Comparison of ENCODE assay signal across 11 cellular contexts in the genomic region with DNA sequence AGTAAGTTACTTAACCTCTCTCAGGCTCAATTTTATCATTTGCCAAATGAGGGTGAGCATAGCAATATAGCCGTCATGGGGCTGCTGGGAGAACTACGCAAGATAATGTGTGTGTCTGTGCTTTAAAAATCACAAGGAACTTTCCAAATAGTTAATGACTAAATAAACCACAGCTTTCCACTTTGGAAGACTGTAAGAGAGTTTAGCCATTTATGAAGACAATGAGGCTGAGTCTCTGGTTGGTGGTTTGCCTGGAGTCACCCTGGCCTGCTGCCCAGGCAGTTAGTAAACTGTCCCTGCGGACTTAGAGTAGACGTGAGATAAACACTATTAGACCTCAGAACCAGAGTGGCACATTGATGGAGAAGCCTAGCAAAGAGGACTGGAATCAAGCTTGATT.
DNase-seq lines count a peak whose midpoint lies in the region; ATAC-seq and TF ChIP-seq lines count a peak whose summit lies in the region.
"Had no signal": no experiment of that assay in that cellular context is flagged by ENCODE, and none has a peak within 500 bp of the region (broad histone marks: within the 10 kb centered on the region; RNA-seq: fewer than 3 reads in every experiment).

No MANE protein-coding gene starts in this region.

- in situ Hi-C loops in IMR-90 (cut with MboI; ENCODE audit: low sequenced_read_pairs), result no loop called here

- CTCF ChIA-PET in IMR-90 (lab: Yijun Ruan, JAX) (no interaction called here), MCF 10A (lab: Yijun Ruan, JAX) (interaction anchor here (0.6 to 0.7 kb wide), 3 partner anchors 60 to 383 kb away, joined by 3 to 4 read pairs (median 4); no protein-coding TSS in a partner anchor)

- BruUV-seq in IMR-90 (replicated peaks; lab: Mats Ljungman, UMichigan) (no TSS peak), MCF 10A (replicated peaks; lab: Mats Ljungman, UMichigan) (no TSS peak)

- TF ChIP-seq RAD21 in IMR-90 (IDR thresholded peaks at IDR 0.05; ENCODE audit: low read length), result no peak

- no peak for TF ChIP-seq POLR2A in IMR-90 (IDR thresholded peaks at IDR 0.05; ENCODE audit: low read depth, low read length)
- TF ChIP-seq POLR2A in tibial nerve (IDR thresholded peaks at IDR 0.05), result no peak
- TF ChIP-seq POLR2A in GM18505 (IDR thresholded peaks at IDR 0.05; ENCODE audit: borderline replicate concordance, extremely low read depth, insufficient read depth, insufficient read length), result no peak

- no peaks in the 10 kb centered on the region for H4K20me1 ChIP-seq in IMR-90 (ENCODE audit: insufficient read depth, low read length)
- no peaks in the 10 kb centered on the region for H4K20me1 ChIP-seq in hepatocyte (ENCODE audit: insufficient read depth, poor library complexity, severe bottlenecking)

- H3K36me3 ChIP-seq in IMR-90 (ENCODE audit: control insufficient read depth, insufficient read depth, low read length) (no peaks in the 10 kb centered on the region), hepatocyte (replicated peaks; ENCODE audit: insufficient read depth, low read depth) (no peaks in the 10 kb centered on the region), tibial nerve (no peaks in the 10 kb centered on the region)

- no peak overlapping the region for H3K4me2 ChIP-seq in IMR-90 (ENCODE audit: low read depth, low read length)
- no peak overlapping the region for H3K4me2 ChIP-seq in hepatocyte

- no peaks in the 10 kb centered on the region for H3K27me3 Mint-ChIP-seq in MCF 10A (ENCODE audit: insufficient read depth, unreplicated experiment)

- H3K9me3 ChIP-seq in IMR-90 (ENCODE audit: control insufficient read depth, insufficient read depth, low read length) (no peaks in the 10 kb centered on the region), hepatocyte (ENCODE audit: low read depth) (no peaks in the 10 kb centered on the region), tibial nerve (no peaks in the 10 kb centered on the region)

- H4K91ac ChIP-seq in IMR-90 (ENCODE audit: insufficient read depth, low read depth, low read length), result no peak overlapping the region

- no peak overlapping the region for H2BK120ac ChIP-seq in IMR-90 (ENCODE audit: low read depth, low read length)

- no peak overlapping the region for H3K14ac ChIP-seq in IMR-90 (replicated peaks; ENCODE audit: low read depth, low read length)

- H3K9me1 ChIP-seq in IMR-90 (ENCODE audit: insufficient read depth, low read length), result no peaks in the 10 kb centered on the region

- H3K27ac Mint-ChIP-seq in MCF 10A (ENCODE audit: low read depth, unreplicated experiment), result no peak overlapping the region
- H3K27ac Mint-ChIP-seq: H9, progenitor cell of endocrine pancreas had no signal

- H4K8ac ChIP-seq in IMR-90 (ENCODE audit: low read depth in 2 of 2, low read length in 2 of 2), result no peak overlapping the region

- no peak overlapping the region for H3K18ac ChIP-seq in IMR-90 (ENCODE audit: low read depth, low read length)

- H3K4me1 ChIP-seq in IMR-90 (ENCODE audit: control insufficient read depth, insufficient read depth, low read length) (no peaks in the 10 kb centered on the region), hepatocyte (ENCODE audit: insufficient read depth) (peaks cover 12% of the 10 kb centered on the region), tibial nerve (peaks cover 0 to 21% (median 0%) of the 10 kb centered on the region in 4 donors)

- ATAC-seq in IMR-90 (ENCODE audit: low read depth), result no peak
- no peak for ATAC-seq in GM18505 (IDR thresholded peaks at IDR 0.05; ENCODE audit: unreplicated experiment)
- ATAC-seq: left colon had no signal

- no peak overlapping the region for H3K23ac ChIP-seq in IMR-90 (ENCODE audit: low read depth, low read length)

- H2AK9ac ChIP-seq in IMR-90 (replicated peaks; ENCODE audit: low read depth, low read length, poor library complexity), result no peak overlapping the region

- H4K5ac ChIP-seq in IMR-90 (ENCODE audit: low read depth, low read length), result no peak overlapping the region

- no peaks in the 10 kb centered on the region for H3K9me2 ChIP-seq in hepatocyte (replicated peaks; ENCODE audit: insufficient read depth)

- no peak for DNase-seq in IMR-90
- DNase-seq in MCF 10A (ENCODE audit: unreplicated experiment), result peak; percentile 77
- peak; percentile 17 for DNase-seq in hepatocyte (ENCODE audit: low spot score)
- DNase-seq in tibial nerve (ENCODE audit: low spot score in 2 of 2), result peak; percentile 26 to 43
- DNase-seq in UCSD-AML1 (lab: John Stamatoyannopoulos, UW; ENCODE audit: unreplicated experiment), result no peak
- DNase-seq in stimulated activated CD4-positive, alpha-beta T cell treated with anti-CD3 and anti-CD28 coated beads, Interleukin-12 subunit alpha, Interleukin-12 subunit beta, amount 100 ng/mL, for 4 hours, result no peak
- DNase-seq: H9, left colon, NCI-H1930 had no signal

- no peaks in the 10 kb centered on the region for H3K9me3 Mint-ChIP-seq in MCF 10A (ENCODE audit: unreplicated experiment)

- no peak overlapping the region for H3K4ac ChIP-seq in IMR-90 (ENCODE audit: low read depth, low read length)

- H3K4me1 Mint-ChIP-seq in MCF 10A (ENCODE audit: insufficient read depth, unreplicated experiment), result peaks cover 20% of the 10 kb centered on the region

- H2AK5ac ChIP-seq in IMR-90 (ENCODE audit: low read depth, low read length), result no peak overlapping the region

- H3K36me3 Mint-ChIP-seq in MCF 10A (ENCODE audit: insufficient read depth, unreplicated experiment), result peaks cover 6% of the 10 kb centered on the region

- H3K27ac ChIP-seq in IMR-90 (ENCODE audit: insufficient read depth, low read length) (no peak overlapping the region), hepatocyte (no peak overlapping the region), tibial nerve (peak overlapping the region in 1 of 4 donors; percentile 52)

- POLR2A ChIA-PET in IMR-90 (lab: Charles Lee; ENCODE audit: unreplicated experiment), result no interaction called here
- POLR2A ChIA-PET in MCF 10A (lab: Yijun Ruan, JAX), result interaction anchor here (0.7 to 1.6 kb wide), 2 partner anchors 26 to 58 kb away, joined by 3 read pairs; no protein-coding TSS in a partner anchor

- TF ChIP-seq EP300 in tibial nerve (IDR thresholded peaks at IDR 0.05), result no peak

- H3K27me3 ChIP-seq in IMR-90 (ENCODE audit: control insufficient read depth, insufficient read depth, low read length) (no peaks in the 10 kb centered on the region), hepatocyte (no peaks in the 10 kb centered on the region), tibial nerve (no peaks in the 10 kb centered on the region)

- no peak overlapping the region for H2BK20ac ChIP-seq in IMR-90 (ENCODE audit: low read depth, low read length)

- no peak overlapping the region for H2BK5ac ChIP-seq in IMR-90 (ENCODE audit: low read depth, low read length, poor library complexity, severe bottlenecking)

- intact Hi-C loops in IMR-90 (cut with micrococcal nuclease) (no loop called here), MCF 10A (cut with micrococcal nuclease) (no loop called here)

- dilution Hi-C loops in IMR-90 (cut with HindIII; ENCODE audit: low sequenced_read_pairs, unreplicated experiment), result no loop called here

- H3K4me3 Mint-ChIP-seq in MCF 10A (ENCODE audit: unreplicated experiment), result no peak overlapping the region
- H3K4me3 Mint-ChIP-seq: H9 had no signal

- H3K9ac ChIP-seq in IMR-90 (ENCODE audit: low read depth, low read length), result no peak overlapping the region

- H3K56ac ChIP-seq in IMR-90 (ENCODE audit: extremely low read depth, insufficient read depth, low read length), result no peak overlapping the region

- H2AFZ ChIP-seq in IMR-90 (replicated peaks; ENCODE audit: low read length, poor library complexity) (peak overlapping the region; percentile 14), hepatocyte (no peak overlapping the region)

- no peaks in the 10 kb centered on the region for H3K79me1 ChIP-seq in IMR-90 (ENCODE audit: low read depth in 1 of 2, low read length in 2 of 2)

- H3K79me2 ChIP-seq in hepatocyte, result no peaks in the 10 kb centered on the region

- no peak overlapping the region for H3K4me3 ChIP-seq in IMR-90 (ENCODE audit: insufficient read depth, low read depth, low read length)
- no peak overlapping the region for H3K4me3 ChIP-seq in hepatocyte
- H3K4me3 ChIP-seq in tibial nerve, result no peak overlapping the region

- no CpG with 5 or more reads among the region's 4 CpGs for WGBS in IMR-90 (ENCODE audit: extremely low coverage in 2 of 2, insufficient read length in 1 of 2), 2 experiments
- whole genome bisulfite sequencing in hepatocyte (ENCODE audit: low lambda C conversion rate, missing lambda C conversion rate), result 66% methylated on average over 4 of the region's 4 CpGs
- 33 to 35% methylated on average over 4 of the region's 4 CpGs for WGBS in tibial nerve, 2 donors

- no peak overlapping the region for H2BK15ac ChIP-seq in IMR-90 (ENCODE audit: low read depth, low read length)

- TF ChIP-seq CTCF in IMR-90 (conservative IDR thresholded peaks at IDR 0.05; ENCODE audit: low read depth, low read length) (no peak), MCF 10A (IDR thresholded peaks at IDR 0.05; ENCODE audit: unreplicated experiment) (no peak), hepatocyte (IDR thresholded peaks at IDR 0.05; ENCODE audit: poor library complexity) (no peak), tibial nerve (IDR thresholded peaks at IDR 0.05) (no peak)

TF ChIP-seq in IMR-90, 13 proteins besides CTCF, POLR2A, EP300 and RAD21:
- no peak for TF ChIP-seq CEBPB (IDR thresholded peaks at IDR 0.05; ENCODE audit: low read depth, low read length)
- no peak for TF ChIP-seq RFX5 (IDR thresholded peaks at IDR 0.05; ENCODE audit: low read depth, low read length)
- no peak for TF ChIP-seq SMC3 (IDR thresholded peaks at IDR 0.05; ENCODE audit: low read depth, low read length)
- no peak for TF ChIP-seq FOS (IDR thresholded peaks at IDR 0.05; ENCODE audit: low read depth, low read length)
- no peak for TF ChIP-seq MXI1 (IDR thresholded peaks at IDR 0.05; ENCODE audit: borderline replicate concordance, low read depth, low read length)
- TF ChIP-seq, protein P1, sequence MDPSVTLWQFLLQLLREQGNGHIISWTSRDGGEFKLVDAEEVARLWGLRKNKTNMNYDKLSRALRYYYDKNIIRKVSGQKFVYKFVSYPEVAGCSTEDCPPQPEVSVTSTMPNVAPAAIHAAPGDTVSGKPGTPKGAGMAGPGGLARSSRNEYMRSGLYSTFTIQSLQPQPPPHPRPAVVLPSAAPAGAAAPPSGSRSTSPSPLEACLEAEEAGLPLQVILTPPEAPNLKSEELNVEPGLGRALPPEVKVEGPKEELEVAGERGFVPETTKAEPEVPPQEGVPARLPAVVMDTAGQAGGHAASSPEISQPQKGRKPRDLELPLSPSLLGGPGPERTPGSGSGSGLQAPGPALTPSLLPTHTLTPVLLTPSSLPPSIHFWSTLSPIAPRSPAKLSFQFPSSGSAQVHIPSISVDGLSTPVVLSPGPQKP (IDR thresholded peaks at IDR 0.05; ENCODE audit: borderline replicate concordance, low read depth, low read length), result no peak

Comparison
In these comparisons a context has a peak if more than half of its experiments do, and no peak if none do; other contexts are left out.
1. DNase-seq: peak in MCF 10A (single experiment), hepatocyte (single experiment) and tibial nerve (2 of 2); none in IMR-90 (single experiment), UCSD-AML1 (single experiment) and stimulated activated CD4-positive, alpha-beta T cell treated with anti-CD3 and anti-CD28 coated beads, Interleukin-12 subunit alpha, Interleukin-12 subunit beta, amount 100 ng/mL, for 4 hours (single experiment).